ENCODE assay signal across 18 cellular contexts in genomic region chrX:1086444-1087409, GRCh38.
A peak's percentile ranks its signal among the peaks of the same experiment; 100 is the strongest.
DNase-seq lines count a peak whose midpoint lies in the region; ATAC-seq and TF ChIP-seq lines count a peak whose summit lies in the region.
"Had no signal": no experiment of that assay in that cellular context is flagged by ENCODE, and none has a peak within 500 bp of the region (broad histone marks: within the 10 kb centered on the region; RNA-seq: fewer than 3 reads in every experiment).

No MANE protein-coding gene starts in this region.

- in situ Hi-C loops in KBM-7 (cut with MboI; ENCODE audit: low pct_unique_long_range_greater_than_20kb, low sequenced_read_pairs): no loop called here

- peak; percentile 29 to 49 for ATAC-seq in upper lobe of left lung (ENCODE audit: low FRiP score in 2 of 2)
- ATAC-seq: left colon, mucosa of descending colon, right cardiac atrium had no signal

- no peak for TF ChIP-seq POLR2A in upper lobe of left lung (IDR thresholded peaks at IDR 0.05)

- no peaks in the 10 kb centered on the region for H3K4me1 ChIP-seq in upper lobe of left lung

- H3K36me3 ChIP-seq in upper lobe of left lung: no peaks in the 10 kb centered on the region
- H3K36me3 ChIP-seq: neutrophil had no signal

- H3K9me3 ChIP-seq in upper lobe of left lung: peaks cover 0 to 7% (median 5%) of the 10 kb centered on the region in 4 donors
- H3K9me3 ChIP-seq: neutrophil had no signal

- TF ChIP-seq EP300 in upper lobe of left lung (IDR thresholded peaks at IDR 0.05): no peak

- WGBS in upper lobe of left lung, 2 donors: 71 to 78% methylated on average over 9 of the region's 9 CpGs

- DNase-seq in stimulated activated CD4-positive, alpha-beta T cell treated with anti-CD3 and anti-CD28 coated beads, Interleukin-1b, Interleukin-23, amount 100 ng/mL, for 48 hours: peak; percentile 51
- no peak for DNase-seq in stimulated activated CD4-positive, alpha-beta T cell treated with anti-CD3 and anti-CD28 coated beads, Interleukin-2, amount 100 ng/mL, for 48 hours
- DNase-seq in NCI-H460 (ENCODE audit: extremely low read depth, low read depth) (peak; percentile 52), epithelial cell of esophagus (ENCODE audit: low read depth) (peak; percentile 1), upper lobe of left lung (no peak), globus pallidus (ENCODE audit: low spot score) (no peak), KBM-7 (no peak), GM20000 (ENCODE audit: low spot score) (no peak)
- DNase-seq: activated gamma-delta T cell, anterior cingulate cortex, left colon, mucosa of descending colon, NCI-H1105, NCI-H2171, NCI-H774, right cardiac atrium had no signal

- H3K4me3 ChIP-seq in epithelial cell of esophagus (ENCODE audit: low read length) (no peak overlapping the region), upper lobe of left lung (no peak overlapping the region)
- H3K4me3 ChIP-seq: mucosa of descending colon had no signal

- TF ChIP-seq CTCF in epithelial cell of esophagus (IDR thresholded peaks at IDR 0.05; ENCODE audit: insufficient read depth, low read depth, low read length, missing control alignments) (no peak), upper lobe of left lung (IDR thresholded peaks at IDR 0.05) (no peak), GM20000 (IDR thresholded peaks at IDR 0.05; ENCODE audit: extremely low read depth, missing control alignments) (no peak)

- H3K27me3 ChIP-seq in upper lobe of left lung: peaks cover 0 to 4% (median 0%) of the 10 kb centered on the region in 4 donors

- no peak overlapping the region for H3K27ac ChIP-seq in upper lobe of left lung
- H3K27ac ChIP-seq: KMS-11, neutrophil had no signal

Comparison
In these comparisons a context has a peak if more than half of its experiments do, and no peak if none do; other contexts are left out.
1. DNase-seq: peak in stimulated activated CD4-positive, alpha-beta T cell treated with anti-CD3 and anti-CD28 coated beads, Interleukin-1b, Interleukin-23, amount 100 ng/mL, for 48 hours (single experiment), NCI-H460 (single experiment) and epithelial cell of esophagus (single experiment); none in stimulated activated CD4-positive, alpha-beta T cell treated with anti-CD3 and anti-CD28 coated beads, Interleukin-2, amount 100 ng/mL, for 48 hours (0 of 2), upper lobe of left lung (0 of 2), globus pallidus (single experiment), KBM-7 (single experiment) and GM20000 (single experiment).